Comparison of ENCODE assay signal across 27 cellular contexts in the genomic region with DNA sequence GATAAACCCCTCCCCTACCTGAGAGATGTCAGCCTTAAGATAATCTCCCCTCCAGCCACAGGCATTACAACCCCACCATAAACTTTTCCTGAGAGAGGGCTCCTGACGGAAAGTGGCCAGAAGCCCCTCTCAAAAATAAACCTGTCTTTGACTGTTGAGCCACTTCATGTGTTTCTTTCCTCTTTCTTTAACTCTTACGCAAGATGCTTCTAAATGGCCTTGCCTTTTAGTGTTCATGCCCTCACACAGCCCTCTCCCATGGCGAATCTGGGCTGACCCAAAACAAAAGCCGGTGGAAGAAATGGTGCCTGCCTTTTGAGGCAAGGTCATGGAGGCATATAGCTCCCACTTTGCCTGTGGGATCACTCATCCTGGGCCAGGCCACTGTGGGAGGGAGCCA.
"Had no signal": no experiment of that assay in that cellular context is flagged by ENCODE, and none has a peak within 500 bp of the region (broad histone marks: within the 10 kb centered on the region; RNA-seq: fewer than 3 reads in every experiment).

No MANE protein-coding gene starts in this region.

- H3K9me3 Mint-ChIP-seq: memory B cell; stimulated activated naive B cell treated with anti-CD40 and anti-IgM and Interleukin-4, amounts not matched to agents 10 μg/mL and 1 μg/mL and 100 μg/mL, for 72 hours had no signal

- DNase-seq: hippocampal formation; kidney; left colon; left ventricle myocardium inferior; naive thymus-derived CD8-positive, alpha-beta T cell; nucleus accumbens; pancreas; posterior cingulate gyrus; retina; right cardiac atrium; stimulated activated CD4-positive, alpha-beta T cell treated with anti-CD3 and anti-CD28 coated beads, Interleukin-1b, Interleukin-23, amount 100 ng/mL, for 48 hours; stimulated activated CD4-positive, alpha-beta T cell treated with anti-CD3 and anti-CD28 coated beads, Interleukin-2, amount 100 ng/mL, for 48 hours; stimulated activated CD4-positive, alpha-beta T cell treated with anti-CD3 and anti-CD28 coated beads, Interleukin-4, amount 100 ng/mL, for 4 hours; stimulated activated CD8-positive, alpha-beta memory T cell treated with anti-CD3 and anti-CD28 coated beads, Interleukin-4, amount 100 ng/mL, for 48 hours; stimulated activated naive B cell treated with anti-CD40 and anti-IgM and Interleukin-4, amounts not matched to agents 10 μg/mL and 1 μg/mL and 100 μg/mL, for 72 hours; stimulated activated naive CD8-positive, alpha-beta T cell treated with anti-CD3 and anti-CD28 coated beads, Interleukin-15, Interleukin-2, amounts not matched to agents 100 U/mL and 50 U/mL, for 24 hours; stomach; testis; thyroid gland; transverse colon; upper lobe of left lung had no signal

- H3K4me1 Mint-ChIP-seq: memory B cell; nephron; neural crest cell; stimulated activated naive B cell treated with anti-CD40 and anti-IgM and Interleukin-4, amounts not matched to agents 10 μg/mL and 1 μg/mL and 100 μg/mL, for 72 hours had no signal

- H3K27me3 ChIP-seq: pancreas, stomach, testis, thyroid gland, transverse colon, upper lobe of left lung, vagina had no signal

- H3K27ac Mint-ChIP-seq: memory B cell; nephron; stimulated activated naive B cell treated with anti-CD40 and anti-IgM and Interleukin-4, amounts not matched to agents 10 μg/mL and 1 μg/mL and 100 μg/mL, for 72 hours had no signal

- H3K4me3 Mint-ChIP-seq: memory B cell; naive thymus-derived CD8-positive, alpha-beta T cell; nephron; neural crest cell; stimulated activated naive B cell treated with anti-CD40 and anti-IgM and Interleukin-4, amounts not matched to agents 10 μg/mL and 1 μg/mL and 100 μg/mL, for 72 hours had no signal

- H3K9me3 ChIP-seq: left ventricle myocardium inferior, pancreas, prostate gland, stomach, testis, thyroid gland, transverse colon, upper lobe of left lung, vagina had no signal

- H3K36me3 ChIP-seq: left ventricle myocardium inferior, pancreas, prostate gland, stomach, thyroid gland, transverse colon, upper lobe of left lung, vagina had no signal

- ATAC-seq: left colon; naive thymus-derived CD8-positive, alpha-beta T cell; pancreas; right cardiac atrium; stimulated activated naive B cell treated with anti-CD40 and anti-IgM and Interleukin-4, amounts not matched to agents 10 μg/mL and 1 μg/mL and 100 μg/mL, for 72 hours; stimulated activated naive CD8-positive, alpha-beta T cell treated with anti-CD3 and anti-CD28 coated beads, Interleukin-15, Interleukin-2, amounts not matched to agents 100 U/mL and 50 U/mL, for 24 hours had no signal

- H3K4me1 ChIP-seq: left ventricle myocardium inferior, pancreas, prostate gland, stomach, testis, thyroid gland, transverse colon, upper lobe of left lung, vagina had no signal

- H3K27ac ChIP-seq: left ventricle myocardium inferior, pancreas, prostate gland, stomach, testis, thyroid gland, transverse colon, upper lobe of left lung, vagina had no signal

- H3K4me3 ChIP-seq: left ventricle myocardium inferior, pancreas, prostate gland, smooth muscle cell, stomach, testis, thyroid gland, transverse colon, upper lobe of left lung, vagina had no signal
